1 cellular context compared by ENCODE assay signal in the genomic region with DNA sequence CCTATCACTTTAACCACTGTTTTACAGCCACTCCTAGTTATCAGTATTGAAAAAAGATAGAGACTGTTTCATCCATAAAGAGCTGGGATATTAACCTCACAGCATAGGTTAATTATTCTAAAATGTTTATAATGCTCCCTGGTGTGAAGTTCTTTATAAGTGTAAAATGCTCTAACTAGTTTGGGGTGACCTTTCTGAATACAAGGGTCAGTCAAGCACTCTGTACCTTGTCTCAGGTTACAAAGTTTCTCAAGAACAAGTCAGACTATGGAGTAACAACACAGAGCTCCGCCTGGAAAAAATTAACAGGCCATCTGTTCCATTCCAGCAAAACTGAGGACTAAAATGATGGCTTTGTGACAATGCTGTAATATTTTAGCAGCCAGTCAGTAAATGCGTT.
TF ChIP-seq lines count a peak whose summit lies in the region.

No MANE protein-coding gene starts in this region.

TF ChIP-seq in GM23338, 12 proteins besides CTCF, POLR2A, EP300 and RAD21 (continued from another document):
- TF ChIP-seq ZNF462 (CRISPR knock-in tag; IDR thresholded peaks at IDR 0.05): no peak
TF ChIP-seq in GM23338: peak in this region for 1.
